ENCODE assay signal across 17 cellular contexts in genomic region chr14:62143235-62143634, GRCh38.
DNase-seq lines count a peak whose midpoint lies in the region; ATAC-seq and TF ChIP-seq lines count a peak whose summit lies in the region.
"Had no signal": no experiment of that assay in that cellular context is flagged by ENCODE, and none has a peak within 500 bp of the region (broad histone marks: within the 10 kb centered on the region; RNA-seq: fewer than 3 reads in every experiment).

No MANE protein-coding gene starts in this region.

- peak; percentile 85 for ATAC-seq in IMR-90 (ENCODE audit: low read depth)
- no peak for ATAC-seq in HG02884 (IDR thresholded peaks at IDR 0.05; ENCODE audit: unreplicated experiment)
- ATAC-seq in GM18873 (IDR thresholded peaks at IDR 0.05; ENCODE audit: low FRiP score, unreplicated experiment), result no peak
- no peak for ATAC-seq in GM18520 (IDR thresholded peaks at IDR 0.05; ENCODE audit: unreplicated experiment)
- ATAC-seq in esophagus mucosa, result no peak
- ATAC-seq: A549 had no signal

- CTCF ChIA-PET in AG04450 (lab: Charles Lee) (interaction anchor here (0.6 to 1.9 kb wide), 3 partner anchors 17 to 1245 kb away, joined by 3 to 10 read pairs (median 3); no protein-coding TSS in a partner anchor), IMR-90 (lab: Yijun Ruan, JAX) (no interaction called here)

- no peak overlapping the region for H3K14ac ChIP-seq in IMR-90 (replicated peaks; ENCODE audit: low read depth, low read length)

- no TSS peak for BruUV-seq in IMR-90 (replicated peaks; lab: Mats Ljungman, UMichigan)

- H3K27ac ChIP-seq in AG04450 (ENCODE audit: low read depth, low read length), result no peak overlapping the region
- H3K27ac ChIP-seq in IMR-90 (ENCODE audit: insufficient read depth, low read length), result no peak overlapping the region
- H3K27ac ChIP-seq: A549, coronary artery, KMS-11, sigmoid colon, vagina had no signal

- no peak overlapping the region for H3K23ac ChIP-seq in IMR-90 (ENCODE audit: low read depth, low read length)

- H3K36me3 ChIP-seq in IMR-90 (ENCODE audit: control insufficient read depth, insufficient read depth, low read length), result no peaks in the 10 kb centered on the region
- H3K36me3 ChIP-seq: sigmoid colon, vagina had no signal

- TF ChIP-seq RAD21 in IMR-90 (IDR thresholded peaks at IDR 0.05; ENCODE audit: low read length), result no peak

- no peak overlapping the region for H2AK5ac ChIP-seq in IMR-90 (ENCODE audit: low read depth, low read length)

- H3K4me2 ChIP-seq in IMR-90 (ENCODE audit: low read depth, low read length), result no peak overlapping the region
- H3K4me2 ChIP-seq: A549, KMS-11 had no signal

- no peak overlapping the region for H3K4ac ChIP-seq in IMR-90 (ENCODE audit: low read depth, low read length)

- H3K56ac ChIP-seq in IMR-90 (ENCODE audit: extremely low read depth, insufficient read depth, low read length), result no peak overlapping the region

- no peak overlapping the region for H2BK15ac ChIP-seq in IMR-90 (ENCODE audit: low read depth, low read length)

- POLR2A ChIA-PET in AG04450 (lab: Yijun Ruan, JAX) (no interaction called here), IMR-90 (lab: Charles Lee; ENCODE audit: unreplicated experiment) (no interaction called here)

- no peak overlapping the region for H3K18ac ChIP-seq in IMR-90 (ENCODE audit: low read depth, low read length)

- intact Hi-C loops in IMR-90 (cut with micrococcal nuclease), result no loop called here

- no peak overlapping the region for H2AFZ ChIP-seq in IMR-90 (replicated peaks; ENCODE audit: low read length, poor library complexity)

- no peak overlapping the region for H2BK5ac ChIP-seq in IMR-90 (ENCODE audit: low read depth, low read length, poor library complexity, severe bottlenecking)

- H2AK9ac ChIP-seq in IMR-90 (replicated peaks; ENCODE audit: low read depth, low read length, poor library complexity), result no peak overlapping the region

- H3K4me1 ChIP-seq in IMR-90 (ENCODE audit: control insufficient read depth, insufficient read depth, low read length), result no peaks in the 10 kb centered on the region
- H3K4me1 ChIP-seq: A549, Caco-2, sigmoid colon, vagina had no signal

- no peaks in the 10 kb centered on the region for H3K27me3 ChIP-seq in AG04450 (ENCODE audit: control insufficient read depth, insufficient read depth, low read length)
- H3K27me3 ChIP-seq in IMR-90 (ENCODE audit: control insufficient read depth, insufficient read depth, low read length), result peaks cover 4% of the 10 kb centered on the region
- H3K27me3 ChIP-seq: sigmoid colon, vagina had no signal

- no peak for TF ChIP-seq POLR2A in IMR-90 (IDR thresholded peaks at IDR 0.05; ENCODE audit: low read depth, low read length)

- dilution Hi-C loops in IMR-90 (cut with HindIII; ENCODE audit: low sequenced_read_pairs, unreplicated experiment), result loop anchor here (25.0 kb wide), 1 partner anchor 231 kb away; no protein-coding TSS in a partner anchor

- H3K9me3 ChIP-seq in AG04450 (ENCODE audit: control insufficient read depth, insufficient read depth, low read length), result no peaks in the 10 kb centered on the region
- H3K9me3 ChIP-seq in IMR-90 (ENCODE audit: control insufficient read depth, insufficient read depth, low read length), result no peaks in the 10 kb centered on the region
- H3K9me3 ChIP-seq: A549 had no signal

- H3K4me3 ChIP-seq in AG04450 (ENCODE audit: low read depth, low read length) (no peak overlapping the region), IMR-90 (ENCODE audit: insufficient read depth, low read depth, low read length) (no peak overlapping the region)
- H3K4me3 ChIP-seq: A549, coronary artery, sigmoid colon, vagina had no signal

- WGBS in IMR-90 (ENCODE audit: extremely low coverage in 2 of 2, insufficient read length in 1 of 2), 2 experiments, result 0% methylated on average over 1 of the region's 2 CpGs; no CpG with 5 or more reads in 1 of the 2 experiments

- H4K5ac ChIP-seq in IMR-90 (ENCODE audit: low read depth, low read length), result no peak overlapping the region

- H3K79me1 ChIP-seq in IMR-90 (ENCODE audit: low read depth in 1 of 2, low read length in 2 of 2), result no peaks in the 10 kb centered on the region

- H3K9me1 ChIP-seq in IMR-90 (ENCODE audit: insufficient read depth, low read length), result no peaks in the 10 kb centered on the region

- no peak overlapping the region for H4K8ac ChIP-seq in IMR-90 (ENCODE audit: low read depth in 2 of 2, low read length in 2 of 2)

- TF ChIP-seq CTCF in AG04450 (IDR thresholded peaks at IDR 0.05; ENCODE audit: low read depth, low read length) (no peak), IMR-90 (conservative IDR thresholded peaks at IDR 0.05; ENCODE audit: low read depth, low read length) (no peak)

- DNase-seq in AG04450 (ENCODE audit: low read depth, low spot score), result peak; percentile 32
- peak; percentile 68 for DNase-seq in IMR-90
- DNase-seq in cerebellar cortex (ENCODE audit: low spot score), result peak; percentile 54
- DNase-seq in islet precursor cell, result peak; percentile 55
- DNase-seq: Caco-2; erythroblast; NCI-H69; sigmoid colon; stimulated activated naive CD4-positive, alpha-beta T cell had no signal

- in situ Hi-C loops in IMR-90 (cut with MboI; ENCODE audit: low sequenced_read_pairs), result no loop called here

- H3K9ac ChIP-seq in IMR-90 (ENCODE audit: low read depth, low read length), result no peak overlapping the region
- H3K9ac ChIP-seq: KMS-11 had no signal

- no peak overlapping the region for H2BK120ac ChIP-seq in IMR-90 (ENCODE audit: low read depth, low read length)

- H2BK20ac ChIP-seq in IMR-90 (ENCODE audit: low read depth, low read length), result no peak overlapping the region

- H4K20me1 ChIP-seq in IMR-90 (ENCODE audit: insufficient read depth, low read length), result no peaks in the 10 kb centered on the region

- no peak overlapping the region for H4K91ac ChIP-seq in IMR-90 (ENCODE audit: insufficient read depth, low read depth, low read length)

TF ChIP-seq in IMR-90, 13 proteins besides CTCF, POLR2A, EP300 and RAD21:
- no peak for TF ChIP-seq NFE2L2 (IDR thresholded peaks at IDR 0.05; ENCODE audit: low read depth, low read length)
- no peak for TF ChIP-seq MAFK (IDR thresholded peaks at IDR 0.05; ENCODE audit: low read depth, low read length)
- no peak for TF ChIP-seq RCOR1 (IDR thresholded peaks at IDR 0.05; ENCODE audit: insufficient replicate concordance, low read length)
- no peak for TF ChIP-seq ELK1 (IDR thresholded peaks at IDR 0.05; ENCODE audit: borderline replicate concordance, low read depth, low read length)
